In genomic region chr19:18659281-18660050, GRCh38 we compare ENCODE assay signal across 11 cellular contexts. TPM values are rescaled to one million over a fixed set of nuclear protein-coding genes. Genes with fewer than 3 reads are reported as not detected.
DNase-seq lines count a peak whose midpoint lies in the region; ATAC-seq and TF ChIP-seq lines count a peak whose summit lies in the region.
"Had no signal": no experiment of that assay in that cellular context is flagged by ENCODE, and none has a peak within 500 bp of the region (broad histone marks: within the 10 kb centered on the region; RNA-seq: fewer than 3 reads in every experiment).

No MANE protein-coding gene starts in this region.

- no peaks in the 10 kb centered on the region for H4K20me1 ChIP-seq in mammary epithelial cell (ENCODE audit: insufficient read depth, low read length)

- peaks cover 0 to 3% of the 10 kb centered on the region in 2 donors for H3K4me1 ChIP-seq in breast epithelium
- peaks cover 3% of the 10 kb centered on the region for H3K4me1 ChIP-seq in mammary epithelial cell (ENCODE audit: insufficient read depth, low read length)
- H3K4me1 ChIP-seq in mucosa of rectum (ENCODE audit: control insufficient read depth in 2 of 2, insufficient read depth in 2 of 2, low read length in 2 of 2), result peaks cover 0 to 5% of the 10 kb centered on the region in 2 donors

- no TSS peak for BruUV-seq in mammary epithelial cell (replicated peaks; lab: Mats Ljungman, UMichigan)

- 54% methylated on average over 27 of the region's 30 CpGs for WGBS in mammary epithelial cell (ENCODE audit: low coverage, missing lambda C conversion rate)

- intact Hi-C loops in breast epithelium (cut with DNase I; ENCODE audit: low total_unique reads), result no loop called here
- intact Hi-C loops in mammary epithelial cell (cut with micrococcal nuclease), result no loop called here

- ATAC-seq in HG03565 (IDR thresholded peaks at IDR 0.05; ENCODE audit: unreplicated experiment) (no peak), GM18505 (IDR thresholded peaks at IDR 0.05; ENCODE audit: unreplicated experiment) (no peak), GM21515 (IDR thresholded peaks at IDR 0.05; ENCODE audit: unreplicated experiment) (no peak)

- H3K9ac ChIP-seq in mammary epithelial cell (ENCODE audit: insufficient read depth, low read length) (no peak overlapping the region), mucosa of rectum (ENCODE audit: low read depth in 1 of 2, low read length in 2 of 2) (peak overlapping the region in 1 of 2 donors; percentile 7)

- H3K27me3 ChIP-seq in breast epithelium (no peaks in the 10 kb centered on the region), mammary epithelial cell (ENCODE audit: insufficient read depth, low read length) (no peaks in the 10 kb centered on the region), mucosa of rectum (ENCODE audit: control insufficient read depth in 2 of 2, insufficient read depth in 2 of 2, low read length in 2 of 2) (no peaks in the 10 kb centered on the region)

- H3K36me3 ChIP-seq in breast epithelium, result no peaks in the 10 kb centered on the region
- no peaks in the 10 kb centered on the region for H3K36me3 ChIP-seq in mammary epithelial cell (ENCODE audit: insufficient read depth, low read length)
- no peaks in the 10 kb centered on the region for H3K36me3 ChIP-seq in mucosa of rectum (ENCODE audit: control insufficient read depth in 2 of 2, insufficient read depth in 2 of 2, low read length in 2 of 2)

- H3K9me3 ChIP-seq in breast epithelium, result no peaks in the 10 kb centered on the region
- no peaks in the 10 kb centered on the region for H3K9me3 ChIP-seq in mammary epithelial cell (replicated peaks; ENCODE audit: insufficient read depth, low read length)
- H3K9me3 ChIP-seq in mucosa of rectum (ENCODE audit: control insufficient read depth in 2 of 2, low read length in 2 of 2), result no peaks in the 10 kb centered on the region

- H3K27ac ChIP-seq in breast epithelium, result peak overlapping the region; percentile 56 to 94
- no peak overlapping the region for H3K27ac ChIP-seq in mammary epithelial cell (ENCODE audit: insufficient read depth, low read depth, low read length)
- peak overlapping the region; percentile 45 to 53 for H3K27ac ChIP-seq in mucosa of rectum (ENCODE audit: low read depth in 2 of 2, low read length in 2 of 2)

- TF ChIP-seq CTCF in breast epithelium (IDR thresholded peaks at IDR 0.05) (no peak), mammary epithelial cell (conservative IDR thresholded peaks at IDR 0.05 in 1 of 2, IDR thresholded peaks at IDR 0.05 in 1 of 2; ENCODE audit: extremely low read depth in 1 of 2, insufficient read depth in 1 of 2, low read depth in 1 of 2, low read length in 2 of 2) (no peak), chondrocyte (IDR thresholded peaks at IDR 0.05) (no peak)

- H3K4me2 ChIP-seq in mammary epithelial cell (ENCODE audit: insufficient read depth, low read depth, low read length), result no peak overlapping the region

- no peaks in the 10 kb centered on the region for H3K36me3 Mint-ChIP-seq in chondrocyte (ENCODE audit: low read depth)
- H3K36me3 Mint-ChIP-seq in T-helper 2 cell treated with Interferon-gamma antibody and Interleukin-4, amounts not matched to agents 5 μg/mL and 100 μg/mL, for 36 hours (ENCODE audit: low read depth), result no peaks in the 10 kb centered on the region

- in situ Hi-C loops in mammary epithelial cell (cut with MboI; ENCODE audit: low sequenced_read_pairs in 2 of 2), result no loop called here

- CTCF ChIA-PET in mammary epithelial cell (lab: Charles Lee; ENCODE audit: low non-redundant PET), result no interaction called here

- H3K4me3 ChIP-seq in breast epithelium (peak overlapping the region; percentile 2 to 51 (median 13)), mammary epithelial cell (replicated peaks in 1 of 3; ENCODE audit: insufficient read depth in 1 of 3, low read depth in 2 of 3, low read length in 3 of 3) (no peak overlapping the region), mucosa of rectum (ENCODE audit: low read length in 2 of 2) (no peak overlapping the region)

- H2AFZ ChIP-seq in mammary epithelial cell (ENCODE audit: low read depth, low read length), result no peak overlapping the region

- DNase-seq in breast epithelium (ENCODE audit: low spot score in 2 of 2), result no peak
- DNase-seq in mammary epithelial cell, result no peak
- DNase-seq in chondrocyte (ENCODE audit: low spot score), result no peak
- no peak for DNase-seq in T-helper 2 cell treated with Interferon-gamma antibody and Interleukin-4, amounts not matched to agents 5 μg/mL and 100 μg/mL, for 36 hours (ENCODE audit: low spot score)
- DNase-seq: activated T-cell treated with anti-CD3 and anti-CD28 coated beads, Interleukin-2, amount 50 U/mL, for 48 hours; AML-193 had no signal

- H3K27me3 Mint-ChIP-seq in chondrocyte (ENCODE audit: low read depth), result no peaks in the 10 kb centered on the region
- no peaks in the 10 kb centered on the region for H3K27me3 Mint-ChIP-seq in T-helper 2 cell treated with Interferon-gamma antibody and Interleukin-4, amounts not matched to agents 5 μg/mL and 100 μg/mL, for 36 hours (ENCODE audit: low read depth)

- H3K9me3 Mint-ChIP-seq in chondrocyte (ENCODE audit: low read depth), result no peaks in the 10 kb centered on the region
- no peaks in the 10 kb centered on the region for H3K9me3 Mint-ChIP-seq in T-helper 2 cell treated with Interferon-gamma antibody and Interleukin-4, amounts not matched to agents 5 μg/mL and 100 μg/mL, for 36 hours

- peak overlapping the region; percentile 89 for H3K27ac Mint-ChIP-seq in chondrocyte (ENCODE audit: unreplicated experiment)
- no peak overlapping the region for H3K27ac Mint-ChIP-seq in T-helper 2 cell treated with Interferon-gamma antibody and Interleukin-4, amounts not matched to agents 5 μg/mL and 100 μg/mL, for 36 hours

- dilution Hi-C loops in mammary epithelial cell (cut with HindIII; ENCODE audit: low sequenced_read_pairs), result no loop called here

- no peak overlapping the region for H3K4me3 Mint-ChIP-seq in chondrocyte (ENCODE audit: unreplicated experiment)
- H3K4me3 Mint-ChIP-seq in T-helper 2 cell treated with Interferon-gamma antibody and Interleukin-4, amounts not matched to agents 5 μg/mL and 100 μg/mL, for 36 hours, result no peak overlapping the region

- no peak for TF ChIP-seq POLR2A in breast epithelium (IDR thresholded peaks at IDR 0.05)
- TF ChIP-seq POLR2A in GM18505 (IDR thresholded peaks at IDR 0.05; ENCODE audit: borderline replicate concordance, extremely low read depth, insufficient read depth, insufficient read length), result no peak

- peaks cover 72% of the 10 kb centered on the region for H3K4me1 Mint-ChIP-seq in chondrocyte (ENCODE audit: low read depth)
- H3K4me1 Mint-ChIP-seq in T-helper 2 cell treated with Interferon-gamma antibody and Interleukin-4, amounts not matched to agents 5 μg/mL and 100 μg/mL, for 36 hours (ENCODE audit: low read depth), result no peaks in the 10 kb centered on the region

- H3K79me2 ChIP-seq in mammary epithelial cell (ENCODE audit: insufficient read depth, low read length), result no peaks in the 10 kb centered on the region

RNA-seq across cellular contexts. Expression of gene KLHL26, which starts 22.6 kb away (rescaled TPM):
- 10 to 100 TPM in 2 of 3 donors, 1 to 10 TPM in 1; 7.0 to 18.1 (median 14.7) TPM for total RNA-seq in breast epithelium
- total RNA-seq in mammary epithelial cell, result 1 to 10 TPM; 2.8 to 6.4 TPM
- polyA plus RNA-seq in mammary epithelial cell, result 2.6 TPM
- 2.1 TPM for polyA minus RNA-seq in mammary epithelial cell
- 6.6 to 9.8 TPM (median 8.0 TPM) in 3 replicates for total RNA-seq in chondrocyte

RNA-seq across cellular contexts. Expression of gene CRTC1, which starts 24.0 kb away (rescaled TPM):
- total RNA-seq in breast epithelium (1 to 10 TPM; 4.8 to 6.1 (median 5.9) TPM), mammary epithelial cell (1 to 10 TPM; 2.2 to 8.2 TPM), chondrocyte (14.6 to 17.2 TPM (median 15.5 TPM) in 3 replicates)
- polyA plus RNA-seq in mammary epithelial cell, result 2.2 TPM
- 5.9 TPM for polyA minus RNA-seq in mammary epithelial cell

RNA-seq across cellular contexts. Expression of gene TMEM59L, which starts 46.8 kb away (rescaled TPM):
- 1 to 10 TPM in 2 of 3 donors, not detected in 1; 1.2 to 2.3 TPM for total RNA-seq in breast epithelium
- under 1 TPM in 1 of 2 donors, not detected in 1; 0.89 TPM for total RNA-seq in mammary epithelial cell
- polyA plus RNA-seq in mammary epithelial cell, result 0.05 TPM
- polyA minus RNA-seq in mammary epithelial cell, result not detected
- 4.4 to 4.8 TPM (median 4.4 TPM) in 3 replicates for total RNA-seq in chondrocyte

RNA-seq across cellular contexts. Expression of gene CRLF1, which starts 52.9 kb away (rescaled TPM):
- 10 to 100 TPM in 2 of 3 donors, 1 to 10 TPM in 1; 5.6 to 68.6 (median 21.0) TPM for total RNA-seq in breast epithelium
- total RNA-seq in mammary epithelial cell, result 1 to 10 TPM; 2.3 to 7.1 TPM
- polyA plus RNA-seq in mammary epithelial cell, result 3.4 TPM
- polyA minus RNA-seq in mammary epithelial cell, result 5.9 TPM
- total RNA-seq in chondrocyte, result 13.2 to 21.9 TPM (median 15.3 TPM) in 3 replicates
- total RNA-seq: glomerular endothelial cell had no signal

Comparison
In these comparisons a context has a peak if more than half of its experiments do, and no peak if none do; other contexts are left out.
1. H3K4me3 ChIP-seq: peak in breast epithelium (3 of 3); none in mammary epithelial cell (0 of 3) and mucosa of rectum (0 of 2).